Comparison of ENCODE assay signal across 8 cellular contexts in genomic region chr15:40593588-40594428, GRCh38. TPM values are rescaled to one million over a fixed set of nuclear protein-coding genes. Genes with fewer than 3 reads are reported as not detected.
DNase-seq lines count a peak whose midpoint lies in the region; ATAC-seq, FAIRE-seq and TF ChIP-seq lines count a peak whose summit lies in the region.

A gene with protein sequence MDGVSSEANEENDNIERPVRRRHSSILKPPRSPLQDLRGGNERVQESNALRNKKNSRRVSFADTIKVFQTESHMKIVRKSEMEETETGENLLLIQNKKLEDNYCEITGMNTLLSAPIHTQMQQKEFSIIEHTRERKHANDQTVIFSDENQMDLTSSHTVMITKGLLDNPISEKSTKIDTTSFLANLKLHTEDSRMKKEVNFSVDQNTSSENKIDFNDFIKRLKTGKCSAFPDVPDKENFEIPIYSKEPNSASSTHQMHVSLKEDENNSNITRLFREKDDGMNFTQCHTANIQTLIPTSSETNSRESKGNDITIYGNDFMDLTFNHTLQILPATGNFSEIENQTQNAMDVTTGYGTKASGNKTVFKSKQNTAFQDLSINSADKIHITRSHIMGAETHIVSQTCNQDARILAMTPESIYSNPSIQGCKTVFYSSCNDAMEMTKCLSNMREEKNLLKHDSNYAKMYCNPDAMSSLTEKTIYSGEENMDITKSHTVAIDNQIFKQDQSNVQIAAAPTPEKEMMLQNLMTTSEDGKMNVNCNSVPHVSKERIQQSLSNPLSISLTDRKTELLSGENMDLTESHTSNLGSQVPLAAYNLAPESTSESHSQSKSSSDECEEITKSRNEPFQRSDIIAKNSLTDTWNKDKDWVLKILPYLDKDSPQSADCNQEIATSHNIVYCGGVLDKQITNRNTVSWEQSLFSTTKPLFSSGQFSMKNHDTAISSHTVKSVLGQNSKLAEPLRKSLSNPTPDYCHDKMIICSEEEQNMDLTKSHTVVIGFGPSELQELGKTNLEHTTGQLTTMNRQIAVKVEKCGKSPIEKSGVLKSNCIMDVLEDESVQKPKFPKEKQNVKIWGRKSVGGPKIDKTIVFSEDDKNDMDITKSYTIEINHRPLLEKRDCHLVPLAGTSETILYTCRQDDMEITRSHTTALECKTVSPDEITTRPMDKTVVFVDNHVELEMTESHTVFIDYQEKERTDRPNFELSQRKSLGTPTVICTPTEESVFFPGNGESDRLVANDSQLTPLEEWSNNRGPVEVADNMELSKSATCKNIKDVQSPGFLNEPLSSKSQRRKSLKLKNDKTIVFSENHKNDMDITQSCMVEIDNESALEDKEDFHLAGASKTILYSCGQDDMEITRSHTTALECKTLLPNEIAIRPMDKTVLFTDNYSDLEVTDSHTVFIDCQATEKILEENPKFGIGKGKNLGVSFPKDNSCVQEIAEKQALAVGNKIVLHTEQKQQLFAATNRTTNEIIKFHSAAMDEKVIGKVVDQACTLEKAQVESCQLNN (N-terminal part only) (plus strand): TSS chr15:40594249. CDS start chr15:40602932, 8,683 bp downstream.

- H3K9me3 Mint-ChIP-seq in T-helper 2 cell treated with Interferon-gamma antibody and Interleukin-4, amounts not matched to agents 5 μg/mL and 100 μg/mL, for 36 hours, result no peaks in the 10 kb centered on the region

- H3K9me3 ChIP-seq in ascending aorta (no peaks in the 10 kb centered on the region), right cardiac atrium (ENCODE audit: control insufficient read depth, low read length) (no peaks in the 10 kb centered on the region), psoas muscle (no peaks in the 10 kb centered on the region)

- no peaks in the 10 kb centered on the region for H3K27me3 ChIP-seq in ascending aorta
- H3K27me3 ChIP-seq in right cardiac atrium (ENCODE audit: control insufficient read depth, insufficient read depth), result no peaks in the 10 kb centered on the region
- peaks cover 0 to 4% (median 0%) of the 10 kb centered on the region in 3 donors for H3K27me3 ChIP-seq in psoas muscle (ENCODE audit: insufficient read depth in 3 of 3, low read length in 2 of 3)

- peak within 1 kb of the TSS; percentile 99 for H3K27ac Mint-ChIP-seq in T-helper 2 cell treated with Interferon-gamma antibody and Interleukin-4, amounts not matched to agents 5 μg/mL and 100 μg/mL, for 36 hours

- H3K4me3 Mint-ChIP-seq in T-helper 2 cell treated with Interferon-gamma antibody and Interleukin-4, amounts not matched to agents 5 μg/mL and 100 μg/mL, for 36 hours, result peak within 1 kb of the TSS; percentile 92

- FAIRE-seq in urothelium cell line (lab: Jason Lieb, UNC), result no peak

- ATAC-seq in GM18502 (IDR thresholded peaks at IDR 0.05; ENCODE audit: poor library complexity, unreplicated experiment) (peak; percentile 80), HG02973 (IDR thresholded peaks at IDR 0.05; ENCODE audit: unreplicated experiment) (peak; percentile 61), right cardiac atrium (peak; percentile 95 to 96), psoas muscle (peak; percentile 92 to 96 (median 94))

- H3K4me1 ChIP-seq in ascending aorta, result peaks cover 0 to 9% of the 10 kb centered on the region in 2 donors
- H3K4me1 ChIP-seq in right cardiac atrium (ENCODE audit: control insufficient read depth, insufficient read depth, low read length), result no peaks in the 10 kb centered on the region
- no peaks in the 10 kb centered on the region for H3K4me1 ChIP-seq in psoas muscle

- TF ChIP-seq CTCF in ascending aorta (IDR thresholded peaks at IDR 0.05) (no peak), psoas muscle (IDR thresholded peaks at IDR 0.05) (no peak)

- peak within 1 kb of the TSS; percentile 78 to 87 for H3K27ac ChIP-seq in ascending aorta
- H3K27ac ChIP-seq in right cardiac atrium (ENCODE audit: low read length), result peak within 1 kb of the TSS; percentile 97
- H3K27ac ChIP-seq in psoas muscle, result peak within 1 kb of the TSS; percentile 91

- H3K36me3 Mint-ChIP-seq in T-helper 2 cell treated with Interferon-gamma antibody and Interleukin-4, amounts not matched to agents 5 μg/mL and 100 μg/mL, for 36 hours (ENCODE audit: low read depth), result peaks cover 10% of the 10 kb centered on the region

- 3% methylated on average over 41 of the region's 41 CpGs for WGBS in right cardiac atrium
- 2 to 3% (median 2%) methylated on average over 41 of the region's 41 CpGs for WGBS in psoas muscle, 3 donors

- intact Hi-C loops in ascending aorta (cut with DNase I), result loop anchor here (1.0 to 5.0 kb wide), 6 partner anchors 25 to 523 kb away; partner anchors contain the start of genes BAHD1, INO80, RAD51 and RMDN3
- intact Hi-C loops in right cardiac atrium (cut with DNase I), result loop anchor here in 1 of 4 donors (10.0 kb wide), 1 partner anchor 79 kb away; no protein-coding TSS in a partner anchor
- intact Hi-C loops in psoas muscle (cut with DNase I), result loop anchor here (5.0 to 10.0 kb wide), 2 partner anchors 69 to 298 kb away; partner anchors contain the start of gene VPS18 (in 1 of the 2)

- H3K36me3 ChIP-seq in ascending aorta, result no peaks in the 10 kb centered on the region
- no peaks in the 10 kb centered on the region for H3K36me3 ChIP-seq in psoas muscle (ENCODE audit: insufficient read depth in 1 of 2, low read depth in 1 of 2)

- DNase-seq in NCI-H2029 (lab: John Stamatoyannopoulos, UW) (peak; percentile 71), ascending aorta (ENCODE audit: low spot score in 2 of 2) (peak; percentile 72 to 96), right cardiac atrium (peak; percentile 84 to 93 (median 93)), psoas muscle (peak; percentile 84 to 92), urothelium cell line (ENCODE audit: low spot score) (peak; percentile 86)
- peak; percentile 90 for DNase-seq in T-helper 2 cell treated with Interferon-gamma antibody and Interleukin-4, amounts not matched to agents 5 μg/mL and 100 μg/mL, for 36 hours (ENCODE audit: low spot score)

- peak within 1 kb of the TSS; percentile 50 to 73 for H3K4me3 ChIP-seq in ascending aorta
- H3K4me3 ChIP-seq in right cardiac atrium (ENCODE audit: low read length), result peak within 1 kb of the TSS; percentile 93
- peak within 1 kb of the TSS; percentile 73 for H3K4me3 ChIP-seq in psoas muscle

- H3K4me1 Mint-ChIP-seq in T-helper 2 cell treated with Interferon-gamma antibody and Interleukin-4, amounts not matched to agents 5 μg/mL and 100 μg/mL, for 36 hours (ENCODE audit: low read depth), result peaks cover 29% of the 10 kb centered on the region

- peaks cover 3% of the 10 kb centered on the region for H3K27me3 Mint-ChIP-seq in T-helper 2 cell treated with Interferon-gamma antibody and Interleukin-4, amounts not matched to agents 5 μg/mL and 100 μg/mL, for 36 hours (ENCODE audit: low read depth)

RNA-seq across cellular contexts. Expression of the gene that starts here (rescaled TPM):
- total RNA-seq in ascending aorta (not detected), right cardiac atrium (1 to 10 TPM in 1 of 4 donors, under 1 TPM in 3; 0.39 to 1.6 (median 0.50) TPM), psoas muscle (under 1 TPM in 3 of 4 donors, not detected in 1; 0.04 to 0.50 (median 0.49) TPM)
- polyA plus RNA-seq in right cardiac atrium (0.14 TPM), psoas muscle (under 1 TPM in 2 of 3 donors, not detected in 1; 0.03 to 0.18 TPM)

Comparison
In these comparisons a context has a peak if more than half of its experiments do, and no peak if none do; other contexts are left out.
1. Peak in every context shown above with its lines: DNase-seq, ATAC-seq, H3K4me3 ChIP-seq and H3K27ac ChIP-seq.
2. Peak in DNase-seq, H3K4me3 ChIP-seq and H3K27ac ChIP-seq in ascending aorta; RNA of the gene not detected or under 1 TPM.
3. Peak in DNase-seq, ATAC-seq, H3K4me3 ChIP-seq and H3K27ac ChIP-seq in psoas muscle; RNA of the gene not detected or under 1 TPM.